In the genomic region with DNA sequence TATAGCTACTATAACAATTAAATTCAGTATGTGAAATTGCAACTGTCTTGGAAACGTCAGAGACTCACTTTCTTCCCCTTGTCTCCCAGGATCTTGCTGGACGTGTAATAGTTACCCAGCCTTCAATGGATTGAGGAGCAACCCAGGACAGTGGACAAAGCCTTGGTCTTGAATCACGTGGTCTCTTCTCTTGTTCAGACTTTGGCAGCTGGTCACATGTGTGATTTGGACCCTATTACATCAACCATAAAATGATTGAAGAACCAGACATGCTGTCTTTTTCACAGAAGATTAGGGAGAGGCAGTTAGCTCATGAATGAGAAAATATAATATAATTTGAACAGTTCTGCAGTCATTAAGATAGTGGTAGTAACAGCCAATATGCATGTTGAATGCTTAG, we compare ENCODE assay signal across 27 cellular contexts.
"Had no signal": no experiment of that assay in that cellular context is flagged by ENCODE, and none has a peak within 500 bp of the region (broad histone marks: within the 10 kb centered on the region; RNA-seq: fewer than 3 reads in every experiment).

No MANE protein-coding gene starts in this region.

- FAIRE-seq: colon, endometrium, endothelial cell of umbilical vein, frontal cortex had no signal

- H3K27ac ChIP-seq: colonic mucosa, coronary artery, dorsolateral prefrontal cortex, epithelial cell of prostate, esophagus muscularis mucosa, esophagus squamous epithelium, foreskin keratinocyte, gastrocnemius medialis, gastroesophageal sphincter, heart left ventricle, heart right ventricle had no signal

- H3K4me1 ChIP-seq: colonic mucosa, esophagus muscularis mucosa, esophagus squamous epithelium, foreskin keratinocyte, gastrocnemius medialis, gastroesophageal sphincter, heart left ventricle, heart right ventricle had no signal

- DNase-seq: colonic mucosa; cortex of kidney; dermis blood vessel endothelial cell; dorsolateral prefrontal cortex; effector CD4-positive, alpha-beta T cell; effector CD8-positive, alpha-beta T cell; effector memory CD4-positive, alpha-beta T cell; effector memory CD8-positive, alpha-beta T cell; endodermal cell; erythroblast; esophagus squamous epithelium; foreskin fibroblast; foreskin keratinocyte; foreskin melanocyte; gastrocnemius medialis; glutamatergic neuron; heart left ventricle; heart right ventricle had no signal

- H3K36me3 ChIP-seq: colonic mucosa, esophagus muscularis mucosa, esophagus squamous epithelium, gastrocnemius medialis, gastroesophageal sphincter, heart left ventricle, heart right ventricle had no signal

- H3K27me3 ChIP-seq: colonic mucosa, dorsolateral prefrontal cortex, esophagus muscularis mucosa, esophagus squamous epithelium, foreskin keratinocyte, gastrocnemius medialis, gastroesophageal sphincter had no signal

- ATAC-seq: effector memory CD8-positive, alpha-beta T cell; esophagus mucosa; foreskin keratinocyte; gastrocnemius medialis; gastroesophageal sphincter; heart left ventricle; heart right ventricle had no signal

- H3K9me3 ChIP-seq: colonic mucosa, esophagus squamous epithelium, gastrocnemius medialis, gastroesophageal sphincter, heart left ventricle, heart right ventricle had no signal

- H3K4me3 ChIP-seq: colonic mucosa, coronary artery, dorsolateral prefrontal cortex, esophagus muscularis mucosa, esophagus squamous epithelium, gastrocnemius medialis, gastroesophageal sphincter, heart left ventricle, heart right ventricle had no signal
